ENCODE assay signal across 34 cellular contexts in the genomic region with DNA sequence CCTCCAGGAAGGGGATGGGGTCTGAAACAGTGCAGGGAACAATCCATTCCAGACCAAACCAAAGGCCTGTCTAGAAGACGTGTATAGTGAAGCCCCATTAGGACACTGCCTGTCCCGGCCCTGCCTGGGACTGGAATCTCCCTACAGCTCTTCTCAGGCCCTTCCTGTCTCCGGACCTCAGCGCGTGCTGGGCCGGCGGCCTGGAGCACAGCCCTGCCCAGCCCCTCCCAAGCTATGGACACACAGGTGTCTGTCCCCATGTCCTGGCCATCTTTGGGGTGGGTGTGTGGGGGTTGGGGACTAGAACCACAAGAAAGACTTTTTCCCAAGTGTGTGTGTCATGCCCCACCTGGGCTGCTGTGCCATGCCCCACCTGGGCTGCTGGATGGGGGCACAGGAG.
"Had no signal": no experiment of that assay in that cellular context is flagged by ENCODE, and none has a peak within 500 bp of the region (broad histone marks: within the 10 kb centered on the region; RNA-seq: fewer than 3 reads in every experiment).

No MANE protein-coding gene starts in this region.

- H3K27ac ChIP-seq: KMS-11 had no signal

- DNase-seq: Karpas-422, Kasumi-1, MG63, MM.1S, MV-4-11, NCI-H1048, NCI-H1092, NCI-H1092 treated with DMSO at 0.1 percent for 48 hours, NCI-H1105, NCI-H1105 treated with DMSO at 0.1 percent for 48 hours, NCI-H1417, NCI-H1417 treated with DMSO at 0.1 percent for 48 hours, NCI-H1436, NCI-H1436 treated with DMSO at 0.1 percent for 48 hours, NCI-H146, NCI-H1694, NCI-H1694 treated with DMSO at 0.1 percent for 48 hours, NCI-H187, NCI-H187 treated with DMSO at 0.1 percent for 48 hours, NCI-H1930, NCI-H2029, NCI-H2029 treated with DMSO at 0.1 percent for 48 hours, NCI-H2081, NCI-H2081 treated with DMSO at 0.1 percent for 48 hours, NCI-H2107, NCI-H2171, NCI-H2171 treated with DMSO at 0.1 percent for 48 hours, NCI-H2227 treated with DMSO at 0.1 percent for 48 hours, NCI-H226, NCI-H345, NCI-H446, NCI-H446 treated with DMSO at 0.1 percent for 48 hours, NCI-H510A had no signal

- H3K36me3 ChIP-seq: MG63 had no signal

- H3K4me2 ChIP-seq: KMS-11 had no signal

- H3K4me3 ChIP-seq: MG63 had no signal

- H3K27me3 ChIP-seq: MG63 had no signal

- H3K9me3 ChIP-seq: MG63 had no signal

- H3K9ac ChIP-seq: KMS-11 had no signal
